ENCODE assay signal across 8 cellular contexts in genomic region chr4:110621839-110622751, GRCh38. TPM values are rescaled to one million over a fixed set of nuclear protein-coding genes. Genes with fewer than 3 reads are reported as not detected.
DNase-seq lines count a peak whose midpoint lies in the region; ATAC-seq, FAIRE-seq and TF ChIP-seq lines count a peak whose summit lies in the region.

No MANE protein-coding gene starts in this region.

- H3K4me1 Mint-ChIP-seq in activated naive CD4-positive, alpha-beta T cell treated with anti-CD3 and anti-CD28 coated beads for 36 hours (ENCODE audit: low read depth) = peaks cover 36% of the 10 kb centered on the region

- no peak for TF ChIP-seq POLR2A in transverse colon (IDR thresholded peaks at IDR 0.05)

- no peak for DNase-seq in activated naive CD4-positive, alpha-beta T cell treated with anti-CD3 and anti-CD28 coated beads for 36 hours
- DNase-seq in activated naive CD4-positive, alpha-beta T cell treated with anti-CD3 and anti-CD28 coated beads, Interleukin-2, amount 50 U/mL, for 72 hours (ENCODE audit: low spot score in 2 of 2) = no peak
- DNase-seq in ascending aorta (ENCODE audit: low spot score in 2 of 2) = no peak
- DNase-seq in kidney = peak; percentile 69
- no peak for DNase-seq in transverse colon
- DNase-seq in A172 (ENCODE audit: low spot score) = no peak
- DNase-seq in kidney glomerular epithelial cell (lab: John Stamatoyannopoulos, UW) = no peak

- peaks cover 9% of the 10 kb centered on the region for H3K36me3 Mint-ChIP-seq in activated naive CD4-positive, alpha-beta T cell treated with anti-CD3 and anti-CD28 coated beads for 36 hours (ENCODE audit: low read depth)
- peaks cover 31 to 53% of the 10 kb centered on the region in 2 donors for H3K36me3 Mint-ChIP-seq in activated naive CD4-positive, alpha-beta T cell treated with anti-CD3 and anti-CD28 coated beads, Interleukin-2, amount 50 U/mL, for 72 hours

- ATAC-seq in activated naive CD4-positive, alpha-beta T cell treated with anti-CD3 and anti-CD28 coated beads, Interleukin-2, amount 50 U/mL, for 72 hours = no peak
- ATAC-seq in GM21576 (IDR thresholded peaks at IDR 0.05; ENCODE audit: unreplicated experiment) = no peak

- in situ Hi-C loops in transverse colon (cut with MboI; ENCODE audit: low pct_ligation_motif_present in 1 of 4, low pct_unique_long_range_greater_than_20kb in 1 of 4, low sequenced_read_pairs in 3 of 4) = no loop called here

- H3K9me3 Mint-ChIP-seq in activated naive CD4-positive, alpha-beta T cell treated with anti-CD3 and anti-CD28 coated beads for 36 hours = peaks cover 3% of the 10 kb centered on the region
- peaks cover 6 to 15% of the 10 kb centered on the region in 2 donors for H3K9me3 Mint-ChIP-seq in activated naive CD4-positive, alpha-beta T cell treated with anti-CD3 and anti-CD28 coated beads, Interleukin-2, amount 50 U/mL, for 72 hours

- H3K9me3 ChIP-seq in ascending aorta (no peaks in the 10 kb centered on the region), kidney (ENCODE audit: control insufficient read depth in 1 of 2, low read length in 2 of 2) (no peaks in the 10 kb centered on the region), transverse colon (no peaks in the 10 kb centered on the region)

- peaks cover 51% of the 10 kb centered on the region for H3K27me3 ChIP-seq in ascending aorta
- peaks cover 100% of the 10 kb centered on the region for H3K27me3 ChIP-seq in transverse colon

- H3K27ac Mint-ChIP-seq in activated naive CD4-positive, alpha-beta T cell treated with anti-CD3 and anti-CD28 coated beads for 36 hours = no peak overlapping the region
- H3K27ac Mint-ChIP-seq in activated naive CD4-positive, alpha-beta T cell treated with anti-CD3 and anti-CD28 coated beads, Interleukin-2, amount 50 U/mL, for 72 hours = peak overlapping the region in 1 of 2 donors; percentile 9

- no peak for FAIRE-seq in kidney (lab: Jason Lieb, UNC)

- no peak for TF ChIP-seq EP300 in transverse colon (IDR thresholded peaks at IDR 0.05; ENCODE audit: low read depth)

- H3K27ac ChIP-seq in ascending aorta (no peak overlapping the region), kidney (ENCODE audit: low read depth in 2 of 2, low read length in 2 of 2) (no peak overlapping the region), transverse colon (peak overlapping the region in 1 of 4 donors; percentile 59)

- WGBS in transverse colon (ENCODE audit: low coverage in 1 of 2), 2 donors = 19% methylated on average over 52 of the region's 73 CpGs; no CpG with 5 or more reads in 1 of the 2 donors

- TF ChIP-seq CTCF in ascending aorta (IDR thresholded peaks at IDR 0.05) (no peak), kidney (IDR thresholded peaks at IDR 0.05; ENCODE audit: borderline replicate concordance, extremely low read depth, insufficient read depth) (no peak), transverse colon (IDR thresholded peaks at IDR 0.05) (no peak)

- H3K4me3 ChIP-seq in ascending aorta = peak overlapping the region; percentile 54 to 58
- H3K4me3 ChIP-seq in kidney (ENCODE audit: low read length in 2 of 2) = peak overlapping the region in 1 of 2 donors; percentile 29
- H3K4me3 ChIP-seq in transverse colon = peak overlapping the region; percentile 19 to 53 (median 31)

- CTCF ChIA-PET in activated naive CD4-positive, alpha-beta T cell treated with anti-CD3 and anti-CD28 coated beads for 36 hours (lab: Charles Lee) = interaction anchor here (0.6 to 1.1 kb wide), 3 partner anchors 33 to 1890 kb away, joined by 3 to 4 read pairs (median 3); no protein-coding TSS in a partner anchor

- H3K4me3 Mint-ChIP-seq in activated naive CD4-positive, alpha-beta T cell treated with anti-CD3 and anti-CD28 coated beads for 36 hours = peak overlapping the region; percentile 64

- no peaks in the 10 kb centered on the region for H3K36me3 ChIP-seq in ascending aorta
- no peaks in the 10 kb centered on the region for H3K36me3 ChIP-seq in kidney (ENCODE audit: control insufficient read depth in 1 of 2, insufficient read depth in 2 of 2, low read length in 2 of 2)
- H3K36me3 ChIP-seq in transverse colon = no peaks in the 10 kb centered on the region

- intact Hi-C loops in activated naive CD4-positive, alpha-beta T cell treated with anti-CD3 and anti-CD28 coated beads for 36 hours (cut with micrococcal nuclease) = loop anchor here (1.0 to 5.0 kb wide), 2 partner anchors 32 to 1890 kb away; no protein-coding TSS in a partner anchor
- intact Hi-C loops in ascending aorta (cut with DNase I) = no loop called here
- intact Hi-C loops in kidney (cut with DNase I) = no loop called here
- intact Hi-C loops in transverse colon (cut with DNase I; ENCODE audit: low total_unique reads) = no loop called here

- H3K9ac ChIP-seq in kidney (ENCODE audit: low read length in 2 of 2) = no peak overlapping the region

- peaks cover 3 to 5% of the 10 kb centered on the region in 2 donors for H3K4me1 ChIP-seq in ascending aorta
- peaks cover 0 to 15% of the 10 kb centered on the region in 2 donors for H3K4me1 ChIP-seq in kidney (ENCODE audit: control insufficient read depth in 1 of 2, insufficient read depth in 1 of 2, low read depth in 1 of 2, low read length in 2 of 2)
- H3K4me1 ChIP-seq in transverse colon = peaks cover 6 to 49% (median 32%) of the 10 kb centered on the region in 4 donors

- peaks cover 89% of the 10 kb centered on the region for H3K27me3 Mint-ChIP-seq in activated naive CD4-positive, alpha-beta T cell treated with anti-CD3 and anti-CD28 coated beads for 36 hours (ENCODE audit: low read depth)

RNA-seq across cellular contexts. Expression of gene PITX2, which starts 0.8 kb away (rescaled TPM):
- total RNA-seq in activated naive CD4-positive, alpha-beta T cell treated with anti-CD3 and anti-CD28 coated beads for 36 hours = not detected
- not detected for total RNA-seq in activated naive CD4-positive, alpha-beta T cell treated with anti-CD3 and anti-CD28 coated beads, Interleukin-2, amount 50 U/mL, for 72 hours
- total RNA-seq in ascending aorta = not detected
- total RNA-seq in kidney = 3.2 TPM
- 0.71 TPM for polyA plus RNA-seq in kidney (ENCODE audit: insufficient read depth, low read depth, low replicate concordance)
- total RNA-seq in transverse colon = 10 to 100 TPM; 15.0 to 34.4 (median 24.5) TPM
- total RNA-seq in A172 (2014; rRNA removed; shearing (Covaris generic)) = 13.5 and 18.3 TPM in 2 replicates
